In genomic region chr19:45344621-45345505, GRCh38 we compare ENCODE assay signal across 1 cellular context.
TF ChIP-seq lines count a peak whose summit lies in the region.

No MANE protein-coding gene starts in this region.

TF ChIP-seq in HepG2, 621 proteins besides CTCF, POLR2A, EP300 and RAD21:
- TF ChIP-seq ZSCAN22 (CRISPR knock-in tag; IDR thresholded peaks at IDR 0.05), result peak; percentile 75; the same call in 1 of the 2 replicates
- TF ChIP-seq IKZF4 (CRISPR knock-in tag; IDR thresholded peaks at IDR 0.05; ENCODE audit: borderline replicate concordance, low read depth, not compliant biosample characterization), result no peak
- no peak for TF ChIP-seq ZNF878 (CRISPR knock-in tag; IDR thresholded peaks at IDR 0.05)
- no peak for TF ChIP-seq ZNF343 (CRISPR knock-in tag; IDR thresholded peaks at IDR 0.05)
- TF ChIP-seq SNRNP70 (IDR thresholded peaks at IDR 0.05; ENCODE audit: low read depth, low read length), result no peak
